Comparison of ENCODE assay signal across 8 cellular contexts in the genomic region with DNA sequence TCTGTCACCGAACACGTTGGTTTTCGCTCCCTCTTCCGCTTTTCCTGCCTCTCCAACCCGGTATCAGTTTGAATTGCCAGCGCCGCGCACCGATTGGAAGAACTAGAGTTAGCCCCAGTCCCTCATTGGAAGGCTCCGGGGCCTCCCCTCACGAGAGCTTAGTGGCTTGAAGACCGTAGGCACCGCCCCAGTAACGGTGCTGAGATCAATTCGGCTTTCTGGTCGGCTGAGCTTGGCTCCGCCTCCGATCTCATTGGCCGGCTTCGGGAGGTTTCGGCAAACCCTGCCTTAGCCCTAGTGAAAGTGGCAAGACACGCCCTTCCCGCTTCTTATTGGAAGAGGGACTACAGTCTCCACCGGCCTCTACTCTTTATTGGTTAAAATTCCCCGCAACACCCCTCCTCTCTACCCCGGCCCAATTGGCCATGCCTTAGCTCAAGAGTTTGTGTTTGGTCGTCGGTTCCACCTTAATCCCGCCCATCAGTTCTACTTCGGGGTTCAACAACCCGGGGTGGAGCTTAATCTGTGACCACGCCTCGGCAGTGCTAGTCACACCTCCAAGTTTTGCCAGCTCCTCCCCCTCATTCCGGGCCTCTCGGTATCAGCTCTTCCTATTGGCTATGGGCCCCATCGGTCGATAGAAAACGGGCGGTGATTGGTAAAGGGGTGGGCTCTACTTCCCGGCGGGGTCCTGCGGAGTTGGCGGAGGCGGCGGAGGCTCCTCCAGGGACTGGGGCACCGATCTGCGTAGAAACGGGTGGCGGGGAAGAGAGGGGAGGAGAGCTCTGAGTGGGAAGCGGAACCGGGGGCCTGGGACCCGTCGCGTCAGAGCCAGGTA. TPM values are rescaled to one million over a fixed set of nuclear protein-coding genes. Genes with fewer than 3 reads are reported as not detected.
DNase-seq lines count a peak whose midpoint lies in the region; ATAC-seq lines count a peak whose summit lies in the region.
"Not testable (repeated sequence)": the region's sequence is repeated elsewhere in the genome, so short reads cannot be mapped to it uniquely, and the experiment has no call there.

A gene (minus strand): TSS at position 51 of the 838 bp plus-strand sequence. CDS start 851 bp downstream, outside the sequence.
A gene (plus strand): TSS at position 686 of the 838 bp plus-strand sequence. CDS start 2,472 bp downstream, outside the sequence.

- not testable (repeated sequence) for H3K36me3 Mint-ChIP-seq in CD8-positive, alpha-beta memory T cell

- H3K27me3 Mint-ChIP-seq in CD8-positive, alpha-beta memory T cell: not testable (repeated sequence)

- peak within 1 kb of the TSS; percentile 89 to 99 (median 93) for H3K4me3 Mint-ChIP-seq in CD8-positive, alpha-beta memory T cell

- POLR2A ChIA-PET in CD8-positive, alpha-beta memory T cell (lab: Charles Lee): not testable (repeated sequence)

- CTCF ChIA-PET in CD8-positive, alpha-beta memory T cell (lab: Charles Lee): not testable (repeated sequence)

- not testable (repeated sequence) for H3K36me3 ChIP-seq in CD8-positive, alpha-beta memory T cell (ENCODE audit: insufficient read depth, low read length)

- not testable (repeated sequence) for H3K27ac ChIP-seq in CD8-positive, alpha-beta memory T cell (ENCODE audit: low read depth, low read length)

- not testable (repeated sequence) for H3K9me3 ChIP-seq in CD8-positive, alpha-beta memory T cell (ENCODE audit: low read length)

- H3K9me3 Mint-ChIP-seq in CD8-positive, alpha-beta memory T cell: not testable (repeated sequence)

- peak; percentile 81 to 97 (median 96) for DNase-seq in CD8-positive, alpha-beta memory T cell
- peak; percentile 96 for DNase-seq in HS-5 (ENCODE audit: low read depth)
- peak; percentile 98 for DNase-seq in NK-92 treated with Interleukin-12 subunit alpha and Interleukin-12 subunit beta, amount 100 ng/mL, for 24 hours (lab: John Stamatoyannopoulos, UW)
- DNase-seq in activated CD8-positive, alpha-beta memory T cell treated with anti-CD3 and anti-CD28 coated beads for 1 hour (ENCODE audit: extremely low read depth in 1 of 2, low read depth in 1 of 2): peak; percentile 71 to 73
- DNase-seq in effector CD8-positive, alpha-beta T cell (lab: John Stamatoyannopoulos, UW): peak; percentile 92
- peak; percentile 99 for DNase-seq in lung microvascular endothelial cell (ENCODE audit: low read depth in 2 of 2)
- DNase-seq in stimulated activated CD8-positive, alpha-beta memory T cell treated with anti-CD3 and anti-CD28 coated beads, Interleukin-12 subunit alpha, Interleukin-12 subunit beta, amount 100 ng/mL, for 1 hour (ENCODE audit: low read depth): peak; percentile 78

- not testable (repeated sequence) for H3K4me3 ChIP-seq in CD8-positive, alpha-beta memory T cell (ENCODE audit: low read length)

- H3K27me3 ChIP-seq in CD8-positive, alpha-beta memory T cell (ENCODE audit: insufficient read depth, low read length, poor library complexity, severe bottlenecking): not testable (repeated sequence)

- peak; percentile 77 for ATAC-seq in GM21381 (IDR thresholded peaks at IDR 0.05; ENCODE audit: unreplicated experiment)

- not testable (repeated sequence) for H3K4me1 Mint-ChIP-seq in CD8-positive, alpha-beta memory T cell

- H3K27ac Mint-ChIP-seq in CD8-positive, alpha-beta memory T cell: peak within 1 kb of the TSS; percentile 72 to 97 (median 84)

- not testable (repeated sequence) for H3K4me1 ChIP-seq in CD8-positive, alpha-beta memory T cell (ENCODE audit: insufficient read depth, low read length)

RNA-seq across cellular contexts. Expression of the first gene that starts in this region (rescaled TPM):
- total RNA-seq in CD8-positive, alpha-beta memory T cell: 10 to 100 TPM; 12.3 to 15.2 TPM
- polyA plus RNA-seq in CD8-positive, alpha-beta memory T cell: 0.15 TPM
- total RNA-seq in lung microvascular endothelial cell: 1.5 and 1.6 TPM in 2 replicates

RNA-seq across cellular contexts. Expression of the second gene that starts in this region (rescaled TPM):
- total RNA-seq in CD8-positive, alpha-beta memory T cell: 10 to 100 TPM; 17.1 to 18.1 TPM
- polyA plus RNA-seq in CD8-positive, alpha-beta memory T cell: 2.5 TPM
- total RNA-seq in lung microvascular endothelial cell: 14.8 and 19.8 TPM in 2 replicates
